ENCODE assay signal across 12 cellular contexts in the genomic region with DNA sequence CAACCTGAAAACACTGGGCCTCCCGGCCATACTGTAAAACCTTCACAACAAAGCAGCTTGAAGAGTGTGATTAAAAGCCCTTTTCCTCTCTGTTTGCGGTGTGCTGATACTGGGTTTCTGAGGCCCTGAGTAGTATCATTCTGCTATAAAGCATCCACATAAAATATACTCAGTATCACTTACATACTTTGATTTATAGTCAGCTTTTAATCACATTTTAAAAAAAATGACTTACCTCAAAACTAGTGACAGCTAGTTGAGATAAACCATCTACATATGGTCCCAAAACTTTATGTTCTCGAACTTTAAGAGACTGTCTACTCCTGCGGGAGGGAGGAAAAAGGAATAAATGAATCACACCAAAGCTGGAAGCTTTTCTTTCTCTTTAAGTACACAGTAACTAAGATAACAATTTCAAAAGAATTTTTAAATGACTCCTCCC.
DNase-seq lines count a peak whose midpoint lies in the region; ATAC-seq and TF ChIP-seq lines count a peak whose summit lies in the region.
"Had no signal": no experiment of that assay in that cellular context is flagged by ENCODE, and none has a peak within 500 bp of the region (broad histone marks: within the 10 kb centered on the region; RNA-seq: fewer than 3 reads in every experiment).

No MANE protein-coding gene starts in this region.

- H3K4me1 ChIP-seq in ascending aorta (peaks cover 0 to 14% of the 10 kb centered on the region in 2 donors), stomach (peaks cover 3 to 31% (median 24%) of the 10 kb centered on the region in 4 donors)

- peaks cover 2 to 17% of the 10 kb centered on the region in 2 donors for H3K36me3 ChIP-seq in ascending aorta
- peaks cover 15 to 35% (median 30%) of the 10 kb centered on the region in 4 donors for H3K36me3 ChIP-seq in stomach

- 23 to 41% (median 30%) methylated on average over 4 of the region's 4 CpGs for WGBS in stomach, 5 donors

- no peak overlapping the region for H3K27ac Mint-ChIP-seq in stimulated activated naive CD8-positive, alpha-beta T cell treated with anti-CD3 and anti-CD28 coated beads, Interleukin-15, amount 100 ng/mL, for 72 hours
- no peak overlapping the region for H3K27ac Mint-ChIP-seq in nephron progenitor cell
- H3K27ac Mint-ChIP-seq: activated CD4-positive, alpha-beta memory T cell treated with anti-CD3 and anti-CD28 coated beads, Interleukin-2, amount 10 ng/mL, durations not matched to agents 7 days and 5 days had no signal

- H3K4me1 Mint-ChIP-seq in stimulated activated naive CD8-positive, alpha-beta T cell treated with anti-CD3 and anti-CD28 coated beads, Interleukin-15, amount 100 ng/mL, for 72 hours: no peaks in the 10 kb centered on the region
- no peaks in the 10 kb centered on the region for H3K4me1 Mint-ChIP-seq in nephron progenitor cell
- H3K4me1 Mint-ChIP-seq: activated CD4-positive, alpha-beta memory T cell treated with anti-CD3 and anti-CD28 coated beads, Interleukin-2, amount 10 ng/mL, durations not matched to agents 7 days and 5 days had no signal

- no peaks in the 10 kb centered on the region for H3K9me3 Mint-ChIP-seq in stimulated activated naive CD8-positive, alpha-beta T cell treated with anti-CD3 and anti-CD28 coated beads, Interleukin-15, amount 100 ng/mL, for 72 hours
- H3K9me3 Mint-ChIP-seq in nephron progenitor cell: no peaks in the 10 kb centered on the region
- H3K9me3 Mint-ChIP-seq: activated CD4-positive, alpha-beta memory T cell treated with anti-CD3 and anti-CD28 coated beads, Interleukin-2, amount 10 ng/mL, durations not matched to agents 7 days and 5 days had no signal

- no peaks in the 10 kb centered on the region for H3K27me3 ChIP-seq in ascending aorta
- no peaks in the 10 kb centered on the region for H3K27me3 ChIP-seq in stomach

- no peak for TF ChIP-seq POLR2A in stomach (IDR thresholded peaks at IDR 0.05)

- intact Hi-C loops in ascending aorta (cut with DNase I) (no loop called here), stomach (cut with DNase I; ENCODE audit: low total_unique reads) (no loop called here)

- DNase-seq in GM03348 (ENCODE audit: low spot score) (peak; percentile 24), ascending aorta (ENCODE audit: low spot score in 2 of 2) (no peak), fibroblast of the aortic adventitia (ENCODE audit: low read depth) (peak; percentile 79), stomach (no peak), LoVo (ENCODE audit: low spot score) (no peak), nephron progenitor cell (no peak), SIG-M5 (lab: John Stamatoyannopoulos, UW) (no peak)
- no peak for DNase-seq in stimulated activated naive CD8-positive, alpha-beta T cell treated with anti-CD3 and anti-CD28 coated beads, Interleukin-15, amount 100 ng/mL, for 72 hours
- DNase-seq: activated CD4-positive, alpha-beta memory T cell treated with anti-CD3 and anti-CD28 coated beads, Interleukin-2, amount 10 ng/mL, durations not matched to agents 7 days and 5 days; KBM-7; NCI-H1436; nucleus accumbens had no signal

- no peak for TF ChIP-seq CTCF in ascending aorta (IDR thresholded peaks at IDR 0.05)
- TF ChIP-seq CTCF in fibroblast of the aortic adventitia (IDR thresholded peaks at IDR 0.05; ENCODE audit: insufficient read depth, low read length): no peak
- TF ChIP-seq CTCF in stomach (IDR thresholded peaks at IDR 0.05): no peak
- no peak for TF ChIP-seq CTCF in nephron progenitor cell (IDR thresholded peaks at IDR 0.05)

- H3K4me3 Mint-ChIP-seq in stimulated activated naive CD8-positive, alpha-beta T cell treated with anti-CD3 and anti-CD28 coated beads, Interleukin-15, amount 100 ng/mL, for 72 hours: no peak overlapping the region
- H3K4me3 Mint-ChIP-seq in nephron progenitor cell: no peak overlapping the region
- H3K4me3 Mint-ChIP-seq: activated CD4-positive, alpha-beta memory T cell treated with anti-CD3 and anti-CD28 coated beads, Interleukin-2, amount 10 ng/mL, durations not matched to agents 7 days and 5 days had no signal

- no peak for ATAC-seq in stimulated activated naive CD8-positive, alpha-beta T cell treated with anti-CD3 and anti-CD28 coated beads, Interleukin-15, amount 100 ng/mL, for 72 hours

- H3K27ac ChIP-seq in ascending aorta: peak overlapping the region; percentile 67 to 74
- peak overlapping the region; percentile 22 to 73 (median 31) for H3K27ac ChIP-seq in stomach

- peaks cover 25% of the 10 kb centered on the region for H3K36me3 Mint-ChIP-seq in nephron progenitor cell (ENCODE audit: low read depth)

- H3K9me3 ChIP-seq in ascending aorta (no peaks in the 10 kb centered on the region), stomach (no peaks in the 10 kb centered on the region)

- no peak for TF ChIP-seq EP300 in stomach (IDR thresholded peaks at IDR 0.05)

- H3K4me3 ChIP-seq in ascending aorta: no peak overlapping the region
- no peak overlapping the region for H3K4me3 ChIP-seq in fibroblast of the aortic adventitia (ENCODE audit: low read depth, low read length)
- H3K4me3 ChIP-seq in stomach: no peak overlapping the region

- peaks cover 15% of the 10 kb centered on the region for H3K27me3 Mint-ChIP-seq in stimulated activated naive CD8-positive, alpha-beta T cell treated with anti-CD3 and anti-CD28 coated beads, Interleukin-15, amount 100 ng/mL, for 72 hours
- H3K27me3 Mint-ChIP-seq in nephron progenitor cell (ENCODE audit: low read depth, poor library complexity): peaks cover 3% of the 10 kb centered on the region

Comparison
In these comparisons a context has a peak if more than half of its experiments do, and no peak if none do; other contexts are left out.
1. DNase-seq: peak in GM03348 (single experiment) and fibroblast of the aortic adventitia (single experiment); none in ascending aorta (0 of 2), stomach (single experiment), stimulated activated naive CD8-positive, alpha-beta T cell treated with anti-CD3 and anti-CD28 coated beads, Interleukin-15, amount 100 ng/mL, for 72 hours (0 of 2), LoVo (single experiment), nephron progenitor cell (single experiment) and SIG-M5 (single experiment).